Comparison of ENCODE assay signal across 8 cellular contexts in genomic region chr6:105981002-105981887, GRCh38.
A peak's percentile ranks its signal among the peaks of the same experiment; 100 is the strongest.
DNase-seq lines count a peak whose midpoint lies in the region; ATAC-seq and TF ChIP-seq lines count a peak whose summit lies in the region.

No MANE protein-coding gene starts in this region.

- H3K9me3 Mint-ChIP-seq in H9: peaks cover 0 to 6% of the 10 kb centered on the region in 2 experiments; a peak in 4 of 5 replicates
- H3K9me3 Mint-ChIP-seq in activated T-helper 17 cell treated with anti-CD3 and anti-CD28 coated beads, Interleukin-2, amount 50 U/mL, for 72 hours: peaks cover 3% of the 10 kb centered on the region

- peaks cover 83% of the 10 kb centered on the region for H3K27me3 Mint-ChIP-seq in H9 (ENCODE audit: low read depth)
- H3K27me3 Mint-ChIP-seq in activated T-helper 17 cell treated with anti-CD3 and anti-CD28 coated beads, Interleukin-2, amount 50 U/mL, for 72 hours: peaks cover 12% of the 10 kb centered on the region

- H3K4me3 Mint-ChIP-seq in H9: peak overlapping the region; percentile 67 to 74
- H3K4me3 Mint-ChIP-seq in activated T-helper 17 cell treated with anti-CD3 and anti-CD28 coated beads, Interleukin-2, amount 50 U/mL, for 72 hours: peak overlapping the region; percentile 89

- H3K27me3 ChIP-seq in H9 (ENCODE audit: insufficient read depth, low read length): peaks cover 45% of the 10 kb centered on the region
- no peaks in the 10 kb centered on the region for H3K27me3 ChIP-seq in right cardiac atrium (ENCODE audit: control insufficient read depth, insufficient read depth)

- intact Hi-C loops in right cardiac atrium (cut with DNase I): no loop called here

- no peak overlapping the region for H3K9ac ChIP-seq in H9 (ENCODE audit: extremely low read depth, insufficient read length, low read length)

- no peak overlapping the region for H3K27ac Mint-ChIP-seq in H9
- H3K27ac Mint-ChIP-seq in activated T-helper 17 cell treated with anti-CD3 and anti-CD28 coated beads, Interleukin-2, amount 50 U/mL, for 72 hours: peak overlapping the region; percentile 96

- no peak overlapping the region for H3K4ac ChIP-seq in H9 (ENCODE audit: low read depth, low read length)

- no peak overlapping the region for H3K23ac ChIP-seq in H9 (ENCODE audit: insufficient read length, low read depth, low read length)

- H3K9me3 ChIP-seq in H9 (ENCODE audit: control insufficient read depth, low read depth, low read length) (no peaks in the 10 kb centered on the region), right cardiac atrium (ENCODE audit: control insufficient read depth, low read length) (no peaks in the 10 kb centered on the region)

- no peak overlapping the region for H4K8ac ChIP-seq in H9 (replicated peaks; ENCODE audit: insufficient read length, low read depth, low read length)

- no peak overlapping the region for H3K18ac ChIP-seq in H9 (ENCODE audit: insufficient read length, low read depth, low read length)

- no peak overlapping the region; the same call in 1 of the 2 replicates for H3K14ac ChIP-seq in H9 (ENCODE audit: insufficient read depth, low read length)

- TF ChIP-seq CTCF in H9 (conservative IDR thresholded peaks at IDR 0.05): no peak

- H2BK12ac ChIP-seq in H9 (ENCODE audit: insufficient read length, low read depth, low read length): no peak overlapping the region

- H3K56ac ChIP-seq in H9 (ENCODE audit: insufficient read length, low read depth, low read length): no peak overlapping the region

- H4K5ac ChIP-seq in H9 (ENCODE audit: insufficient read length, low read depth, low read length): no peak overlapping the region

- peak overlapping the region; percentile 19 for H3K4me3 ChIP-seq in right cardiac atrium (ENCODE audit: low read length)

- no peak overlapping the region for H2AFZ ChIP-seq in H9 (ENCODE audit: low read length)

- H2BK15ac ChIP-seq in H9 (ENCODE audit: low read depth, low read length): no peak overlapping the region

- H4K91ac ChIP-seq in H9 (ENCODE audit: insufficient read length, low read depth, low read length): no peak overlapping the region

- WGBS in H9 (ENCODE audit: extremely low coverage, insufficient read length, low lambda C conversion rate): no CpG with 5 or more reads among the region's 62 CpGs
- 6% methylated on average over 62 of the region's 62 CpGs for WGBS in right cardiac atrium

- H2BK20ac ChIP-seq in H9 (ENCODE audit: low read depth, low read length, poor library complexity, severe bottlenecking): no peak overlapping the region

- H3K27ac ChIP-seq in H9 (ENCODE audit: insufficient read length, low read depth, low read length) (no peak overlapping the region), right cardiac atrium (ENCODE audit: low read length) (no peak overlapping the region)

- H3K4me1 ChIP-seq in H9 (ENCODE audit: insufficient read depth, low read length): peaks cover 3% of the 10 kb centered on the region; the same call in 1 of the 2 replicates
- no peaks in the 10 kb centered on the region for H3K4me1 ChIP-seq in right cardiac atrium (ENCODE audit: control insufficient read depth, insufficient read depth, low read length)

- H3K23me2 ChIP-seq in H9 (ENCODE audit: insufficient read length, low read depth, low read length, poor library complexity, severe bottlenecking): peaks cover 15% of the 10 kb centered on the region

- H2AK5ac ChIP-seq in H9 (ENCODE audit: insufficient read length, low read length): no peak overlapping the region

- peak overlapping the region; percentile 46 for H3K4me2 ChIP-seq in H9 (ENCODE audit: insufficient read depth, insufficient read length, low read length)

- H2BK120ac ChIP-seq in H9 (ENCODE audit: low read depth, low read length, poor library complexity, severe bottlenecking): no peak overlapping the region

- H3K79me2 ChIP-seq in H9 (ENCODE audit: insufficient read depth, low read length): no peaks in the 10 kb centered on the region

- peaks cover 0 to 4% (median 0%) of the 10 kb centered on the region in 3 experiments; a peak in 3 of 7 replicates for H3K36me3 Mint-ChIP-seq in H9 (ENCODE audit: insufficient read depth in 1 of 3, low read depth in 3 of 3)
- H3K36me3 Mint-ChIP-seq in activated T-helper 17 cell treated with anti-CD3 and anti-CD28 coated beads, Interleukin-2, amount 50 U/mL, for 72 hours (ENCODE audit: low read depth): peaks cover 7% of the 10 kb centered on the region

- DNase-seq in H9 (peak; percentile 48), right cardiac atrium (peak in 2 of 3 donors; percentile 37 to 56), DMS53 (lab: John Stamatoyannopoulos, UW) (no peak), NCI-H1694 treated with DMSO at 0.1 percent for 48 hours (lab: John Stamatoyannopoulos, UW) (no peak), inferior parietal cortex (ENCODE audit: extremely low spot score) (no peak)
- peak; percentile 15 for DNase-seq in stimulated activated CD8-positive, alpha-beta memory T cell treated with anti-CD3 and anti-CD28 coated beads, Interleukin-4, amount 100 ng/mL, for 24 hours (ENCODE audit: low read depth)

- H2BK5ac ChIP-seq in H9 (ENCODE audit: insufficient read length, low read length): no peak overlapping the region

- no peaks in the 10 kb centered on the region for H3K79me1 ChIP-seq in H9 (ENCODE audit: insufficient read depth, low read depth, low read length, poor library complexity, severe bottlenecking)

- H3K4me1 Mint-ChIP-seq in H9: peaks cover 9 to 20% of the 10 kb centered on the region in 2 experiments
- H3K4me1 Mint-ChIP-seq in activated T-helper 17 cell treated with anti-CD3 and anti-CD28 coated beads, Interleukin-2, amount 50 U/mL, for 72 hours: peaks cover 27% of the 10 kb centered on the region

- peak; percentile 67 for ATAC-seq in activated T-helper 17 cell treated with anti-CD3 and anti-CD28 coated beads, Interleukin-2, amount 50 U/mL, for 72 hours (replicated peaks)
- ATAC-seq in right cardiac atrium (no peak), HG02973 (IDR thresholded peaks at IDR 0.05; ENCODE audit: unreplicated experiment) (no peak)

- H4K20me1 ChIP-seq in H9 (ENCODE audit: control insufficient read depth, insufficient read depth, insufficient read length): no peaks in the 10 kb centered on the region

- H3T11ph ChIP-seq in H9 (ENCODE audit: low read length): no peak overlapping the region

Comparison
In these comparisons a context has a peak if more than half of its experiments do, and no peak if none do; other contexts are left out.
1. DNase-seq: peak in H9 (single experiment), right cardiac atrium (2 of 3) and stimulated activated CD8-positive, alpha-beta memory T cell treated with anti-CD3 and anti-CD28 coated beads, Interleukin-4, amount 100 ng/mL, for 24 hours (single experiment); none in DMS53 (single experiment), NCI-H1694 treated with DMSO at 0.1 percent for 48 hours (single experiment) and inferior parietal cortex (single experiment).